23 cellular contexts compared by ENCODE assay signal in the genomic region with DNA sequence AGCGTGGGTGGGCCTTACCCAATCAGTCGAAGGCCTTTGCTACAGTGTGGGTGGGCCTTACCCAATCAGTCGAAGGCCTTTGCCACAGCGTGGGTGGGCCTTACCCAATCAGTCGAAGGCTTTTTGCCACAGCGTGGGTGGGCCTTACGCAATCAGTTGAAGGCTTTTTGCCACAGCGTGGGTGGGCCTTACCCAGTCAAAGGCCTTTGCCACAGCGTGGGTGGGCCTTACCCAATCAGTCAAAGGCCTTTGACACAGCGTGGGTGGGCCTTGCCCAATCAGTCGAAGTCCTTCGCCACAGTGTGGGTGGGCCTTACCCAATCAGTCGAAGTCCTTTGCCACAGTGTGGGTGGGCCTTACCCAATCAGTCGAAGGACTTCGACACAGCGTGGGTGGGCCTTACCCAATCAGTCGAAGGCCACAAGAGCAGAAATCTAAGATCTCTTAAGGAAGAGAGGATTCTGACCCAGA. TPM values are rescaled to one million over a fixed set of nuclear protein-coding genes. Genes with fewer than 3 reads are reported as not detected.
DNase-seq lines count a peak whose midpoint lies in the region; ATAC-seq and TF ChIP-seq lines count a peak whose summit lies in the region.
"Had no signal": no experiment of that assay in that cellular context is flagged by ENCODE, and none has a peak within 500 bp of the region (broad histone marks: within the 10 kb centered on the region; RNA-seq: fewer than 3 reads in every experiment).

No MANE protein-coding gene starts in this region.

- H3K9me2 ChIP-seq in Karpas-422 (replicated peaks; ENCODE audit: insufficient read depth, low read length) = no peaks in the 10 kb centered on the region

- no peak overlapping the region for H3K4me2 ChIP-seq in Karpas-422 (ENCODE audit: low read depth, low read length, poor library complexity, severe bottlenecking)
- H3K4me2 ChIP-seq: KMS-11, PC-9 had no signal

- H3K4me1 ChIP-seq in A673 (ENCODE audit: insufficient read depth, low read length, poor library complexity, severe bottlenecking) (no peaks in the 10 kb centered on the region), Karpas-422 (ENCODE audit: low read length) (no peaks in the 10 kb centered on the region), endodermal cell (ENCODE audit: control insufficient read depth, insufficient read depth, low read length) (no peaks in the 10 kb centered on the region)
- H3K4me1 ChIP-seq: adrenal gland, breast epithelium, lower lobe of right lung, testis had no signal

- H3K79me2 ChIP-seq in Karpas-422 (ENCODE audit: low read length) = no peaks in the 10 kb centered on the region

- H3K27ac Mint-ChIP-seq in activated CD4-positive, alpha-beta memory T cell treated with anti-CD3 and anti-CD28 coated beads, Interleukin-2, amount 10 ng/mL, durations not matched to agents 7 days and 5 days = peak overlapping the region; percentile 27
- H3K27ac Mint-ChIP-seq in activated CD4-positive, alpha-beta memory T cell treated with anti-CD3 and anti-CD28 coated beads for 36 hours = no peak overlapping the region
- H3K27ac Mint-ChIP-seq in endodermal cell = no peak overlapping the region
- H3K27ac Mint-ChIP-seq: stimulated activated memory B cell treated with anti-CD40 and anti-IgM and Interleukin-4, amounts not matched to agents 10 μg/mL and 1 μg/mL and 100 μg/mL, for 72 hours; T-helper 1 cell treated with Interleukin-12 subunit alpha and Interleukin-12 subunit beta and Interleukin-4 antibody, amounts not matched to agents 30 μg/mL and 1 μg/mL, for 36 hours had no signal

- no peak for DNase-seq in activated CD4-positive, alpha-beta memory T cell treated with anti-CD3 and anti-CD28 coated beads, Interleukin-2, amount 10 ng/mL, durations not matched to agents 7 days and 5 days
- no peak for DNase-seq in activated CD4-positive, alpha-beta memory T cell treated with anti-CD3 and anti-CD28 coated beads for 36 hours
- DNase-seq in A673 (ENCODE audit: low spot score) (peak; percentile 26), Karpas-422 (peak; percentile 54), endodermal cell (peak; percentile 58), WERI-Rb-1 (no peak), NOMO-1 treated with DMSO at 0.1 percent for 48 hours (lab: John Stamatoyannopoulos, UW; ENCODE audit: unreplicated experiment) (no peak)
- DNase-seq: CD4-positive, CD25-positive, alpha-beta regulatory T cell; hippocampal formation; lower lobe of right lung; MV-4-11; NCI-H187; NCI-H345; PC-9; SJCRH30; testis had no signal

- peaks cover 4% of the 10 kb centered on the region for H3K9me3 Mint-ChIP-seq in activated CD4-positive, alpha-beta memory T cell treated with anti-CD3 and anti-CD28 coated beads, Interleukin-2, amount 10 ng/mL, durations not matched to agents 7 days and 5 days
- peaks cover 5% of the 10 kb centered on the region for H3K9me3 Mint-ChIP-seq in activated CD4-positive, alpha-beta memory T cell treated with anti-CD3 and anti-CD28 coated beads for 36 hours
- H3K9me3 Mint-ChIP-seq in endodermal cell = peaks cover 13% of the 10 kb centered on the region
- H3K9me3 Mint-ChIP-seq: stimulated activated memory B cell treated with anti-CD40 and anti-IgM and Interleukin-4, amounts not matched to agents 10 μg/mL and 1 μg/mL and 100 μg/mL, for 72 hours had no signal

- no peak overlapping the region for H3K27ac ChIP-seq in A673 (ENCODE audit: low read depth, low read length, poor library complexity, severe bottlenecking)
- H3K27ac ChIP-seq in Karpas-422 (ENCODE audit: low read length) = no peak overlapping the region
- no peak overlapping the region for H3K27ac ChIP-seq in endodermal cell (ENCODE audit: low read depth, low read length)
- H3K27ac ChIP-seq in WERI-Rb-1 = no peak overlapping the region
- H3K27ac ChIP-seq: breast epithelium, KMS-11, lower lobe of right lung, PC-9, SJCRH30, testis had no signal

- no TSS peak for BruUV-seq in A673 (replicated peaks; lab: Mats Ljungman, UMichigan)

- peaks cover 57% of the 10 kb centered on the region for H3K4me1 Mint-ChIP-seq in activated CD4-positive, alpha-beta memory T cell treated with anti-CD3 and anti-CD28 coated beads, Interleukin-2, amount 10 ng/mL, durations not matched to agents 7 days and 5 days
- H3K4me1 Mint-ChIP-seq in activated CD4-positive, alpha-beta memory T cell treated with anti-CD3 and anti-CD28 coated beads for 36 hours (ENCODE audit: low read depth) = peaks cover 39% of the 10 kb centered on the region
- peaks cover 1% of the 10 kb centered on the region for H3K4me1 Mint-ChIP-seq in endodermal cell

- CTCF ChIA-PET in activated CD4-positive, alpha-beta memory T cell treated with anti-CD3 and anti-CD28 coated beads, Interleukin-2, amount 10 ng/mL, durations not matched to agents 7 days and 5 days (lab: Charles Lee) = no interaction called here
- CTCF ChIA-PET in activated CD4-positive, alpha-beta memory T cell treated with anti-CD3 and anti-CD28 coated beads for 36 hours (lab: Charles Lee) = interaction anchor here (0.6 kb wide), 1 partner anchor 27 kb away, joined by 3 read pairs; no protein-coding TSS in a partner anchor
- CTCF ChIA-PET in A673 (lab: Charles Lee) = no interaction called here

- no peaks in the 10 kb centered on the region for H4K20me1 ChIP-seq in Karpas-422 (ENCODE audit: insufficient read depth, low read depth, low read length)

- H2AFZ ChIP-seq in Karpas-422 (ENCODE audit: low read length) = no peak overlapping the region
- H2AFZ ChIP-seq: PC-9 had no signal

- WGBS in endodermal cell (ENCODE audit: insufficient coverage in 1 of 2, insufficient read length in 1 of 2), 2 experiments = 90 to 96% methylated on average over 16 to 17 of the region's 17 CpGs

- H3K27me3 ChIP-seq in A673 (replicated peaks; ENCODE audit: insufficient read depth, low read depth, low read length, poor library complexity) (no peaks in the 10 kb centered on the region), Karpas-422 (ENCODE audit: low read length) (no peaks in the 10 kb centered on the region), endodermal cell (ENCODE audit: control insufficient read depth, insufficient read depth, low read length, poor library complexity, severe bottlenecking) (no peaks in the 10 kb centered on the region), WERI-Rb-1 (ENCODE audit: insufficient read depth, low read depth, severe bottlenecking) (no peaks in the 10 kb centered on the region)
- H3K27me3 ChIP-seq: adrenal gland, breast epithelium, SJCRH30, testis had no signal

- no peak overlapping the region for H3K4me3 Mint-ChIP-seq in activated CD4-positive, alpha-beta memory T cell treated with anti-CD3 and anti-CD28 coated beads, Interleukin-2, amount 10 ng/mL, durations not matched to agents 7 days and 5 days
- H3K4me3 Mint-ChIP-seq in activated CD4-positive, alpha-beta memory T cell treated with anti-CD3 and anti-CD28 coated beads for 36 hours = no peak overlapping the region
- no peak overlapping the region for H3K4me3 Mint-ChIP-seq in endodermal cell
- H3K4me3 Mint-ChIP-seq: stimulated activated memory B cell treated with anti-CD40 and anti-IgM and Interleukin-4, amounts not matched to agents 10 μg/mL and 1 μg/mL and 100 μg/mL, for 72 hours; T-helper 1 cell treated with Interleukin-12 subunit alpha and Interleukin-12 subunit beta and Interleukin-4 antibody, amounts not matched to agents 30 μg/mL and 1 μg/mL, for 36 hours had no signal

- TF ChIP-seq CTCF in A673 (conservative IDR thresholded peaks at IDR 0.05; ENCODE audit: low read depth, low read length) (no peak), endodermal cell (conservative IDR thresholded peaks at IDR 0.05) (no peak), WERI-Rb-1 (IDR thresholded peaks at IDR 0.05; ENCODE audit: low read depth, low read length) (no peak)

- intact Hi-C loops in activated CD4-positive, alpha-beta memory T cell treated with anti-CD3 and anti-CD28 coated beads for 36 hours (cut with micrococcal nuclease) = loop anchor here (5.0 kb wide), 1 partner anchor 102 kb away; no protein-coding TSS in a partner anchor
- intact Hi-C loops in A673 (cut with micrococcal nuclease; ENCODE audit: unreplicated experiment) = no loop called here

- H3K36me3 ChIP-seq in A673 (ENCODE audit: insufficient read depth, low read length, poor library complexity, severe bottlenecking) (peaks cover 31% of the 10 kb centered on the region), Karpas-422 (ENCODE audit: insufficient read depth, low read length) (peaks cover 30% of the 10 kb centered on the region), endodermal cell (ENCODE audit: control insufficient read depth, insufficient read depth, low read length) (peaks cover 20% of the 10 kb centered on the region), WERI-Rb-1 (peaks cover 23% of the 10 kb centered on the region)
- H3K36me3 ChIP-seq: SJCRH30 had no signal

- H3K4me3 ChIP-seq in A673 (ENCODE audit: low read depth, low read length, poor library complexity, severe bottlenecking) = no peak overlapping the region
- no peak overlapping the region for H3K4me3 ChIP-seq in Karpas-422 (ENCODE audit: low read length)
- no peak overlapping the region for H3K4me3 ChIP-seq in endodermal cell (ENCODE audit: low read length)
- no peak overlapping the region for H3K4me3 ChIP-seq in WERI-Rb-1 (ENCODE audit: low read depth, low read length)
- H3K4me3 ChIP-seq: adrenal gland, breast epithelium, lower lobe of right lung, PC-9, SJCRH30, testis had no signal

- no peaks in the 10 kb centered on the region for H3K27me3 Mint-ChIP-seq in activated CD4-positive, alpha-beta memory T cell treated with anti-CD3 and anti-CD28 coated beads, Interleukin-2, amount 10 ng/mL, durations not matched to agents 7 days and 5 days
- H3K27me3 Mint-ChIP-seq in activated CD4-positive, alpha-beta memory T cell treated with anti-CD3 and anti-CD28 coated beads for 36 hours = no peaks in the 10 kb centered on the region
- H3K27me3 Mint-ChIP-seq in endodermal cell (ENCODE audit: insufficient read depth) = no peaks in the 10 kb centered on the region
- H3K27me3 Mint-ChIP-seq: CD4-positive, CD25-positive, alpha-beta regulatory T cell; stimulated activated memory B cell treated with anti-CD40 and anti-IgM and Interleukin-4, amounts not matched to agents 10 μg/mL and 1 μg/mL and 100 μg/mL, for 72 hours had no signal

- H3K9ac ChIP-seq in Karpas-422 (ENCODE audit: low read length) (no peak overlapping the region), endodermal cell (ENCODE audit: extremely low read depth, low read length, poor library complexity, severe bottlenecking) (no peak overlapping the region)
- H3K9ac ChIP-seq: KMS-11 had no signal

- ATAC-seq in HG03039 (IDR thresholded peaks at IDR 0.05; ENCODE audit: unreplicated experiment) = no peak
- ATAC-seq: lower lobe of right lung; stimulated activated memory B cell treated with anti-CD40 and anti-IgM and Interleukin-4, amounts not matched to agents 10 μg/mL and 1 μg/mL and 100 μg/mL, for 72 hours had no signal

- POLR2A ChIA-PET in activated CD4-positive, alpha-beta memory T cell treated with anti-CD3 and anti-CD28 coated beads, Interleukin-2, amount 10 ng/mL, durations not matched to agents 7 days and 5 days (lab: Charles Lee) = no interaction called here
- POLR2A ChIA-PET in activated CD4-positive, alpha-beta memory T cell treated with anti-CD3 and anti-CD28 coated beads for 36 hours (lab: Charles Lee) = interaction anchor here (0.6 kb wide), 1 partner anchor 84 kb away, joined by 4 read pairs; no protein-coding TSS in a partner anchor
- POLR2A ChIA-PET in A673 (lab: Charles Lee; ENCODE audit: low non-redundant PET) = no interaction called here

- peaks cover 21% of the 10 kb centered on the region for H3K36me3 Mint-ChIP-seq in activated CD4-positive, alpha-beta memory T cell treated with anti-CD3 and anti-CD28 coated beads, Interleukin-2, amount 10 ng/mL, durations not matched to agents 7 days and 5 days (ENCODE audit: low read depth)
- H3K36me3 Mint-ChIP-seq in activated CD4-positive, alpha-beta memory T cell treated with anti-CD3 and anti-CD28 coated beads for 36 hours = peaks cover 22% of the 10 kb centered on the region
- peaks cover 32% of the 10 kb centered on the region for H3K36me3 Mint-ChIP-seq in endodermal cell (ENCODE audit: low read depth)

- H3K9me3 ChIP-seq in A673 (ENCODE audit: low read depth, low read length, poor library complexity, severe bottlenecking) (no peaks in the 10 kb centered on the region), Karpas-422 (ENCODE audit: low read length) (peaks cover 10% of the 10 kb centered on the region), endodermal cell (ENCODE audit: control insufficient read depth, low read length) (peaks cover 12% of the 10 kb centered on the region), WERI-Rb-1 (ENCODE audit: severe bottlenecking) (no peaks in the 10 kb centered on the region)
- H3K9me3 ChIP-seq: adrenal gland, breast epithelium, lower lobe of right lung, SJCRH30, testis had no signal

RNA-seq across cellular contexts. Expression of gene GAL3ST2, which starts 16.3 kb away (rescaled TPM):
- total RNA-seq in activated CD4-positive, alpha-beta memory T cell treated with anti-CD3 and anti-CD28 coated beads, Interleukin-2, amount 10 ng/mL, durations not matched to agents 7 days and 5 days = under 1 TPM; 0.23 to 0.58 TPM
- under 1 TPM; 0.65 to 0.93 TPM for total RNA-seq in activated CD4-positive, alpha-beta memory T cell treated with anti-CD3 and anti-CD28 coated beads for 36 hours
- 5.0 and 5.3 TPM in 2 replicates for total RNA-seq in A673 (2021)
- total RNA-seq in Karpas-422 (2014; rRNA removed; shearing (Covaris generic); ENCODE audit: low replicate concordance) = not detected in 2 replicates
- total RNA-seq in endodermal cell = under 1 TPM; 0.57 to 0.91 TPM
- polyA plus RNA-seq in endodermal cell (2013, experiment 1 of 2) = not detected
- polyA plus RNA-seq in endodermal cell (2013, experiment 2 of 2) = not detected
- total RNA-seq: endothelial cell of umbilical vein, lower lobe of right lung, SJCRH30 had no signal
- polyA plus RNA-seq: CD4-positive, CD25-positive, alpha-beta regulatory T cell; endothelial cell of umbilical vein had no signal

RNA-seq across cellular contexts. Expression of gene D2HGDH, which starts 25.9 kb away (rescaled TPM):
- 10 to 100 TPM; 24.6 to 25.0 TPM for total RNA-seq in activated CD4-positive, alpha-beta memory T cell treated with anti-CD3 and anti-CD28 coated beads, Interleukin-2, amount 10 ng/mL, durations not matched to agents 7 days and 5 days
- 10 to 100 TPM; 27.5 to 28.2 TPM for total RNA-seq in activated CD4-positive, alpha-beta memory T cell treated with anti-CD3 and anti-CD28 coated beads for 36 hours
- 30.7 and 44.3 TPM in 2 replicates for total RNA-seq in A673 (2021)
- total RNA-seq in Karpas-422 (2014; rRNA removed; shearing (Covaris generic); ENCODE audit: low replicate concordance) = 21.2 and 35.9 TPM in 2 replicates
- total RNA-seq in endodermal cell = 10 to 100 TPM; 25.1 to 34.8 TPM
- 21.2 TPM for polyA plus RNA-seq in endodermal cell (2013, experiment 1 of 2)
- 19.8 TPM for polyA plus RNA-seq in endodermal cell (2013, experiment 2 of 2)

RNA-seq across cellular contexts. Expression of gene NEU4, which starts 48.7 kb away (rescaled TPM):
- total RNA-seq in activated CD4-positive, alpha-beta memory T cell treated with anti-CD3 and anti-CD28 coated beads, Interleukin-2, amount 10 ng/mL, durations not matched to agents 7 days and 5 days = under 1 TPM; 0.38 to 0.43 TPM
- under 1 TPM; 0.31 to 0.36 TPM for total RNA-seq in activated CD4-positive, alpha-beta memory T cell treated with anti-CD3 and anti-CD28 coated beads for 36 hours
- total RNA-seq in A673 (2021) = 38.5 and 48.4 TPM in 2 replicates
- total RNA-seq in Karpas-422 (2014; rRNA removed; shearing (Covaris generic); ENCODE audit: low replicate concordance) = not detected in 2 replicates
- 1 to 10 TPM; 1.2 TPM for total RNA-seq in endodermal cell
- polyA plus RNA-seq in endodermal cell (2013, experiment 1 of 2) = 0.36 TPM
- 0.70 TPM for polyA plus RNA-seq in endodermal cell (2013, experiment 2 of 2)
- total RNA-seq: endothelial cell of umbilical vein, lower lobe of right lung had no signal
- polyA plus RNA-seq: endothelial cell of umbilical vein had no signal

RNA-seq across cellular contexts. Expression of gene ING5, which starts 58.5 kb away (rescaled TPM):
- total RNA-seq in activated CD4-positive, alpha-beta memory T cell treated with anti-CD3 and anti-CD28 coated beads, Interleukin-2, amount 10 ng/mL, durations not matched to agents 7 days and 5 days = 10 to 100 TPM; 26.4 to 27.4 TPM
- total RNA-seq in activated CD4-positive, alpha-beta memory T cell treated with anti-CD3 and anti-CD28 coated beads for 36 hours = 10 to 100 TPM; 35.7 to 36.6 TPM
- total RNA-seq in A673 (2021) (70.3 and 75.5 TPM in 2 replicates), endodermal cell (10 to 100 TPM; 44.9 to 53.1 TPM)
- total RNA-seq in Karpas-422 (2014; rRNA removed; shearing (Covaris generic); ENCODE audit: low replicate concordance) = 34.4 and 46.8 TPM in 2 replicates
- polyA plus RNA-seq in endodermal cell (2013, experiment 1 of 2) = 33.1 TPM
- 33.4 TPM for polyA plus RNA-seq in endodermal cell (2013, experiment 2 of 2)

Comparison
In these comparisons a context has a peak if more than half of its experiments do, and no peak if none do; other contexts are left out.
1. DNase-seq: peak in A673 (single experiment), Karpas-422 (single experiment) and endodermal cell (single experiment); none in activated CD4-positive, alpha-beta memory T cell treated with anti-CD3 and anti-CD28 coated beads, Interleukin-2, amount 10 ng/mL, durations not matched to agents 7 days and 5 days (single experiment), activated CD4-positive, alpha-beta memory T cell treated with anti-CD3 and anti-CD28 coated beads for 36 hours (single experiment), WERI-Rb-1 (single experiment) and NOMO-1 treated with DMSO at 0.1 percent for 48 hours (single experiment).
2. RNA of gene NEU4, which starts 48.7 kb away (total RNA-seq): 38.5 to 48.4 TPM in A673; 1.2 TPM in endodermal cell, 0.38 to 0.43 TPM in activated CD4-positive, alpha-beta memory T cell treated with anti-CD3 and anti-CD28 coated beads, Interleukin-2, amount 10 ng/mL, durations not matched to agents 7 days and 5 days, 0.31 to 0.36 TPM in activated CD4-positive, alpha-beta memory T cell treated with anti-CD3 and anti-CD28 coated beads for 36 hours and not detected in Karpas-422; every median in the first group is over 10 times any median in the second.